ENCODE assay signal across 19 cellular contexts in the genomic region with DNA sequence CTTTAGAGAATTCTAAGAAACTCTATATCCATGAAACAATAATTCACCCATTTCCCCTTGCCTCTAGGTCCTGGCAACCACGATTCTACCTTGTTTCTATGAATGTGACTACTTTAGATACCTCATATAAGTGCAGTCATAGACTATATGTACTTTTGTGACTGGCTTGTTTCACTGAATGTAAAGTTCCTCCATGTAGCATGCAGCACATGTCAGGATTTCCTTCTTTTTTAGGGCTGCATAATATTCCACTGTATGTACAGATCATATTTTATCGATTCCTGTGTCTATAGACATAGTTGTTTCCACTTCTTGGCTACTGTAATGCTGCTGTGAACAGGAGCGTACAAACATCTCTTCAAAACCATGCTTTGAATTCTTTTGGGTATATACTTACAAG. TPM values are rescaled to one million over a fixed set of nuclear protein-coding genes. Genes with fewer than 3 reads are reported as not detected.
DNase-seq lines count a peak whose midpoint lies in the region; ATAC-seq, FAIRE-seq and TF ChIP-seq lines count a peak whose summit lies in the region.
"Had no signal": no experiment of that assay in that cellular context is flagged by ENCODE, and none has a peak within 500 bp of the region (broad histone marks: within the 10 kb centered on the region; RNA-seq: fewer than 3 reads in every experiment).

No MANE protein-coding gene starts in this region.

- no peak overlapping the region for H3K9ac ChIP-seq in K562 (ENCODE audit: insufficient read depth in 1 of 2, low read depth in 2 of 2, low read length in 2 of 2)
- H3K9ac ChIP-seq: BLaER1 treated with 17β-estradiol and CSF1 and Interleukin-3, amounts not matched to agents 10 nM and 100 nM had no signal

- no peaks in the 10 kb centered on the region for H4K20me1 ChIP-seq in K562 (replicated peaks; ENCODE audit: control insufficient read depth, insufficient read depth, low read length)

- H3K9me3 Mint-ChIP-seq in activated naive CD4-positive, alpha-beta T cell treated with anti-CD3 and anti-CD28 coated beads, Interleukin-2, amount 50 U/mL, for 24 hours: peaks cover 7% of the 10 kb centered on the region
- peaks cover 2% of the 10 kb centered on the region for H3K9me3 Mint-ChIP-seq in activated naive CD4-positive, alpha-beta T cell treated with anti-CD3 and anti-CD28 coated beads for 36 hours

- no peak for ATAC-seq in K562
- no peak for ATAC-seq in HG03442 (IDR thresholded peaks at IDR 0.05; ENCODE audit: unreplicated experiment)
- ATAC-seq: A549; CD8-positive, alpha-beta T cell had no signal

- FAIRE-seq in K562 (lab: Jason Lieb, UNC): peak; percentile 29
- FAIRE-seq: A549, D721Med, GM12891, GM19239 had no signal

- no peak overlapping the region for H3K4me3 Mint-ChIP-seq in activated naive CD4-positive, alpha-beta T cell treated with anti-CD3 and anti-CD28 coated beads, Interleukin-2, amount 50 U/mL, for 24 hours
- no peak overlapping the region for H3K4me3 Mint-ChIP-seq in activated naive CD4-positive, alpha-beta T cell treated with anti-CD3 and anti-CD28 coated beads for 36 hours
- H3K4me3 Mint-ChIP-seq: B cell; CD4-positive, alpha-beta T cell; CD8-positive, alpha-beta T cell had no signal

- peaks cover 85% of the 10 kb centered on the region for H3K79me2 ChIP-seq in K562 (ENCODE audit: control insufficient read depth, insufficient read depth, low read length)

- H2AFZ ChIP-seq in K562 (ENCODE audit: low read depth, low read length): no peak overlapping the region

- intact Hi-C loops in activated naive CD4-positive, alpha-beta T cell treated with anti-CD3 and anti-CD28 coated beads for 36 hours (cut with micrococcal nuclease): no loop called here
- intact Hi-C loops in K562 (cut with micrococcal nuclease): no loop called here

- in situ Hi-C loops in K562 (cut with MboI): no loop called here

- H3K36me3 ChIP-seq in K562 (ENCODE audit: control insufficient read depth, insufficient read depth, low read length): peaks cover 95% of the 10 kb centered on the region

- peak; percentile 35; the same call in 1 of the 2 replicates for TF ChIP-seq POLR2A in K562 (conservative IDR thresholded peaks at IDR 0.05)

- H3K9me1 ChIP-seq in K562 (ENCODE audit: control insufficient read depth, insufficient read depth, low read length): no peaks in the 10 kb centered on the region

- H3K27me3 ChIP-seq in K562 (ENCODE audit: control insufficient read depth in 2 of 2, insufficient read depth in 2 of 2, low read length in 2 of 2): no peaks in the 10 kb centered on the region
- H3K27me3 ChIP-seq: BLaER1 treated with 17β-estradiol and CSF1 and Interleukin-3, amounts not matched to agents 10 nM and 100 nM had no signal

- POLR2A ChIA-PET in K562 (lab: Yijun Ruan, JAX): interaction anchor here (1.3 kb wide), 1 partner anchor 11 kb away, joined by 3 read pairs; no protein-coding TSS in a partner anchor

- no peak overlapping the region for H3K27ac ChIP-seq in K562 (ENCODE audit: extremely low read depth, low read depth, low read length)
- H3K27ac ChIP-seq: 22Rv1; A549; BLaER1 treated with 17β-estradiol and CSF1 and Interleukin-3, amounts not matched to agents 10 nM and 100 nM; C4-2B had no signal

- CTCF ChIA-PET in activated naive CD4-positive, alpha-beta T cell treated with anti-CD3 and anti-CD28 coated beads for 36 hours (lab: Charles Lee): no interaction called here
- CTCF ChIA-PET in K562 (lab: Yijun Ruan, JAX; ENCODE audit: low intra/inter-chr PET ratio): no interaction called here

- 92% methylated on average over 3 of the region's 3 CpGs for WGBS in K562 (ENCODE audit: insufficient coverage, low coverage, missing lambda C conversion rate)

- no peak for TF ChIP-seq EP300 in K562 (IDR thresholded peaks at IDR 0.05; ENCODE audit: low read length)

- no TSS peak for BruUV-seq in K562 (replicated peaks; lab: Mats Ljungman, UMichigan)

- TF ChIP-seq RAD21 in K562 (CRISPR knock-in tag; conservative IDR thresholded peaks at IDR 0.05 in 1 of 2, IDR thresholded peaks at IDR 0.05 in 1 of 2): no peak

- H3K36me3 Mint-ChIP-seq in activated naive CD4-positive, alpha-beta T cell treated with anti-CD3 and anti-CD28 coated beads, Interleukin-2, amount 50 U/mL, for 24 hours: peaks cover 49% of the 10 kb centered on the region
- H3K36me3 Mint-ChIP-seq in activated naive CD4-positive, alpha-beta T cell treated with anti-CD3 and anti-CD28 coated beads for 36 hours (ENCODE audit: low read depth): peaks cover 72% of the 10 kb centered on the region

- H3K27ac Mint-ChIP-seq in activated naive CD4-positive, alpha-beta T cell treated with anti-CD3 and anti-CD28 coated beads, Interleukin-2, amount 50 U/mL, for 24 hours: peak overlapping the region; percentile 6
- H3K27ac Mint-ChIP-seq in activated naive CD4-positive, alpha-beta T cell treated with anti-CD3 and anti-CD28 coated beads for 36 hours: no peak overlapping the region
- H3K27ac Mint-ChIP-seq: B cell; CD4-positive, alpha-beta T cell; CD8-positive, alpha-beta T cell had no signal

- no peaks in the 10 kb centered on the region for H3K27me3 Mint-ChIP-seq in activated naive CD4-positive, alpha-beta T cell treated with anti-CD3 and anti-CD28 coated beads, Interleukin-2, amount 50 U/mL, for 24 hours
- H3K27me3 Mint-ChIP-seq in activated naive CD4-positive, alpha-beta T cell treated with anti-CD3 and anti-CD28 coated beads for 36 hours (ENCODE audit: low read depth): no peaks in the 10 kb centered on the region
- H3K27me3 Mint-ChIP-seq: B cell; CD4-positive, alpha-beta T cell had no signal

- TF ChIP-seq CTCF in K562 (IDR thresholded peaks at IDR 0.05 in 2 of 3, conservative IDR thresholded peaks at IDR 0.05 in 1 of 3; ENCODE audit: insufficient read depth in 2 of 3, low read depth in 1 of 3, low read length in 3 of 3): no peak

- H3K9me3 ChIP-seq in K562 (replicated peaks; ENCODE audit: control insufficient read depth, insufficient read depth, low read depth, low read length): no peaks in the 10 kb centered on the region
- H3K9me3 ChIP-seq: A549 had no signal

- no peaks in the 10 kb centered on the region; a peak in 1 of 5 replicates for H3K4me1 ChIP-seq in K562 (replicated peaks in 1 of 2; ENCODE audit: control insufficient read depth in 2 of 2, insufficient read depth in 2 of 2, low read length in 2 of 2)

- no peak for DNase-seq in activated naive CD4-positive, alpha-beta T cell treated with anti-CD3 and anti-CD28 coated beads for 36 hours
- DNase-seq in K562 (ENCODE audit: extremely low read depth in 1 of 4, low spot score in 3 of 4): no peak
- DNase-seq in GF-D8 (lab: John Stamatoyannopoulos, UW): no peak
- DNase-seq: AML-193; Caco-2; Calu3; CD4-positive, alpha-beta T cell; CD8-positive, alpha-beta T cell; DMS79 treated with DMSO at 0.1 percent for 48 hours had no signal

- no peak overlapping the region for H3K4me3 ChIP-seq in K562
- H3K4me3 ChIP-seq: A549; BLaER1 treated with 17β-estradiol and CSF1 and Interleukin-3, amounts not matched to agents 10 nM and 100 nM had no signal

- H3K4me2 ChIP-seq in K562 (ENCODE audit: insufficient read depth, low read length): no peak overlapping the region
- H3K4me2 ChIP-seq: A549; BLaER1 treated with 17β-estradiol and CSF1 and Interleukin-3, amounts not matched to agents 10 nM and 100 nM had no signal

- H3K4me1 Mint-ChIP-seq in activated naive CD4-positive, alpha-beta T cell treated with anti-CD3 and anti-CD28 coated beads, Interleukin-2, amount 50 U/mL, for 24 hours: peaks cover 19% of the 10 kb centered on the region
- H3K4me1 Mint-ChIP-seq in activated naive CD4-positive, alpha-beta T cell treated with anti-CD3 and anti-CD28 coated beads for 36 hours (ENCODE audit: low read depth): peaks cover 9% of the 10 kb centered on the region
- H3K4me1 Mint-ChIP-seq: B cell had no signal

RNA-seq across cellular contexts. Expression of a gene that starts 11.7 kb away (rescaled TPM):
- total RNA-seq in activated naive CD4-positive, alpha-beta T cell treated with anti-CD3 and anti-CD28 coated beads for 36 hours: 10 to 100 TPM; 65.2 to 71.2 TPM
- total RNA-seq in K562 (2011; cell fraction: chromatin; rRNA removed; ENCODE audit: low replicate concordance): 49.0 and 93.0 TPM in 2 replicates
- total RNA-seq in K562 (2011; cell fraction: nucleolus; rRNA removed): 41.2 and 52.1 TPM in 2 replicates
- 66.7 and 82.7 TPM in 2 replicates for total RNA-seq in K562 (2011; cell fraction: nucleoplasm; rRNA removed)
- total RNA-seq in K562 (2014; rRNA removed) (131 and 162 TPM in 2 replicates), K562 (2014; rRNA removed; fragmentation: Illumina TruSeq; extraction: Trizol) (327 and 355 TPM in 2 replicates), K562 (2015; rRNA removed; fragmentation: Illumina TruSeq; extraction: Trizol) (239 and 263 TPM in 2 replicates), K562 (2021) (135 and 150 TPM in 2 replicates)
- polyA plus RNA-seq in K562 (2011; rRNA removed) (262 and 338 TPM in 2 replicates), K562 (2014; fragmentation: Illumina TruSeq; extraction: Trizol) (219 and 229 TPM in 2 replicates), K562 (2014; fragmentation: Nextera tagmentation; extraction: Ambion mirVana) (1,000 to 10,000 TPM; 1,212 to 1,355 TPM), K562 (2014; rRNA removed) (302 and 419 TPM in 2 replicates)
- polyA plus RNA-seq in K562 (2011; cell fraction: cytosol; rRNA removed): 118 and 166 TPM in 2 replicates
- polyA plus RNA-seq in K562 (2011; cell fraction: nucleus; rRNA removed): 46.5 and 86.2 TPM in 2 replicates
- 176 and 223 TPM in 2 replicates for polyA plus RNA-seq in K562 (2012)
- 106 and 107 TPM in 2 replicates for polyA minus RNA-seq in K562 (2011; rRNA and poly(A)+ RNA removed)
- 28.8 and 41.5 TPM in 2 replicates for polyA minus RNA-seq in K562 (2011; cell fraction: cytosol; rRNA and poly(A)+ RNA removed)
- 39.9 and 68.0 TPM in 2 replicates for polyA minus RNA-seq in K562 (2011; cell fraction: nucleus; rRNA and poly(A)+ RNA removed)

RNA-seq across cellular contexts. Expression of a gene that starts 26.5 kb away (rescaled TPM):
- total RNA-seq in activated naive CD4-positive, alpha-beta T cell treated with anti-CD3 and anti-CD28 coated beads for 36 hours: 10 to 100 TPM; 20.8 to 22.2 TPM
- total RNA-seq in K562 (2011; cell fraction: chromatin; rRNA removed; ENCODE audit: low replicate concordance): 10.1 and 22.8 TPM in 2 replicates
- 5.3 and 5.5 TPM in 2 replicates for total RNA-seq in K562 (2011; cell fraction: nucleolus; rRNA removed)
- 13.9 and 19.7 TPM in 2 replicates for total RNA-seq in K562 (2011; cell fraction: nucleoplasm; rRNA removed)
- total RNA-seq in K562 (2014; rRNA removed): 23.6 and 24.3 TPM in 2 replicates
- total RNA-seq in K562 (2014; rRNA removed; fragmentation: Illumina TruSeq; extraction: Trizol): 29.6 and 32.8 TPM in 2 replicates
- 28.6 and 32.6 TPM in 2 replicates for total RNA-seq in K562 (2015; rRNA removed; fragmentation: Illumina TruSeq; extraction: Trizol)
- total RNA-seq in K562 (2021): 22.1 and 27.7 TPM in 2 replicates
- polyA plus RNA-seq in K562 (2011; rRNA removed): 19.9 and 27.9 TPM in 2 replicates
- 5.5 and 7.7 TPM in 2 replicates for polyA plus RNA-seq in K562 (2011; cell fraction: cytosol; rRNA removed)
- polyA plus RNA-seq in K562 (2011; cell fraction: nucleus; rRNA removed): 2.7 and 3.7 TPM in 2 replicates
- polyA plus RNA-seq in K562 (2012): 19.8 and 21.9 TPM in 2 replicates
- polyA plus RNA-seq in K562 (2014; fragmentation: Illumina TruSeq; extraction: Trizol): 32.4 and 41.0 TPM in 2 replicates
- polyA plus RNA-seq in K562 (2014; fragmentation: Nextera tagmentation; extraction: Ambion mirVana): 10 to 100 TPM in 1 of 2 experiments, 1 to 10 TPM in 1; 8.5 to 13.1 TPM
- 16.7 and 22.6 TPM in 2 replicates for polyA plus RNA-seq in K562 (2014; rRNA removed)
- 35.4 and 37.7 TPM in 2 replicates for polyA minus RNA-seq in K562 (2011; rRNA and poly(A)+ RNA removed)
- 6.5 and 7.5 TPM in 2 replicates for polyA minus RNA-seq in K562 (2011; cell fraction: cytosol; rRNA and poly(A)+ RNA removed)
- 6.3 and 8.9 TPM in 2 replicates for polyA minus RNA-seq in K562 (2011; cell fraction: nucleus; rRNA and poly(A)+ RNA removed)
